In genomic region chr19:49524812-49525455, GRCh38 we compare ENCODE assay signal across 1 cellular context.
TF ChIP-seq lines count a peak whose summit lies in the region.

No MANE protein-coding gene starts in this region.

TF ChIP-seq in HepG2, 621 proteins besides CTCF, POLR2A, EP300 and RAD21:
- no peak for TF ChIP-seq ZNF883 (CRISPR knock-in tag; IDR thresholded peaks at IDR 0.05; ENCODE audit: not compliant biosample characterization)
- TF ChIP-seq AGO2 (optimal IDR thresholded peaks at IDR 0.05; ENCODE audit: low read depth, low read length) = peak; percentile 61
- TF ChIP-seq ZMYM3 (CRISPR knock-in tag; IDR thresholded peaks at IDR 0.05) = peak; percentile 82
- TF ChIP-seq HES4 (CRISPR knock-in tag; IDR thresholded peaks at IDR 0.05; ENCODE audit: borderline replicate concordance) = 0 out of 2 replicates have a peak, but pooled peaks have one; percentile 34
- no peak for TF ChIP-seq SATB2 (CRISPR knock-in tag; IDR thresholded peaks at IDR 0.05)
TF ChIP-seq in HepG2: peak in this region for 3.
